Comparison of ENCODE assay signal across 9 cellular contexts in genomic region chr4:87073187-87073569, GRCh38.
DNase-seq lines count a peak whose midpoint lies in the region; ATAC-seq and TF ChIP-seq lines count a peak whose summit lies in the region.
"Had no signal": no experiment of that assay in that cellular context is flagged by ENCODE, and none has a peak within 500 bp of the region (broad histone marks: within the 10 kb centered on the region; RNA-seq: fewer than 3 reads in every experiment).

No MANE protein-coding gene starts in this region.

- ATAC-seq in GM21825 (IDR thresholded peaks at IDR 0.05; ENCODE audit: unreplicated experiment) (peak; percentile 39), foreskin keratinocyte (no peak)
- ATAC-seq: A549 had no signal

- H3K4me3 ChIP-seq in vagina, result peak overlapping the region in 1 of 2 donors; percentile 4
- H3K4me3 ChIP-seq: A549 had no signal

- H3K9me3 ChIP-seq in vagina, result no peaks in the 10 kb centered on the region
- H3K9me3 ChIP-seq: A549 had no signal

- intact Hi-C loops in vagina (cut with DNase I), result no loop called here

- H3K27ac ChIP-seq in foreskin keratinocyte (peak overlapping the region; percentile 6), vagina (peak overlapping the region; percentile 43)
- H3K27ac ChIP-seq: A549 had no signal

- H3K36me3 ChIP-seq in vagina, result no peaks in the 10 kb centered on the region

- no peak for TF ChIP-seq POLR2A in vagina (IDR thresholded peaks at IDR 0.05)

- DNase-seq in DMS53 (lab: John Stamatoyannopoulos, UW) (peak; percentile 63), DMS53 treated with DMSO at 0.1 percent for 48 hours (lab: John Stamatoyannopoulos, UW; ENCODE audit: unreplicated experiment) (no peak), NCI-H1092 (lab: John Stamatoyannopoulos, UW) (peak; percentile 20), foreskin keratinocyte (no peak), vagina (ENCODE audit: extremely low spot score in 2 of 2) (no peak)
- no peak for DNase-seq in activated CD8-positive, alpha-beta memory T cell treated with anti-CD3 and anti-CD28 coated beads, Interleukin-2, amount 50 U/mL, for 4 hours
- no peak for DNase-seq in stimulated activated naive CD4-positive, alpha-beta T cell treated with Interleukin-2 at 50 U/mL for 16 hours (lab: John Stamatoyannopoulos, UW)

- TF ChIP-seq CTCF in foreskin keratinocyte (conservative IDR thresholded peaks at IDR 0.05) (no peak), vagina (IDR thresholded peaks at IDR 0.05) (no peak)

- H3K27me3 ChIP-seq in foreskin keratinocyte, result no peaks in the 10 kb centered on the region
- no peaks in the 10 kb centered on the region for H3K27me3 ChIP-seq in vagina

- H3K4me1 ChIP-seq in foreskin keratinocyte (peaks cover 28% of the 10 kb centered on the region), vagina (peaks cover 90% of the 10 kb centered on the region)

Comparison
In these comparisons a context has a peak if more than half of its experiments do, and no peak if none do; other contexts are left out.
1. DNase-seq: peak in DMS53 (single experiment) and NCI-H1092 (single experiment); none in DMS53 treated with DMSO at 0.1 percent for 48 hours (single experiment), foreskin keratinocyte (0 of 2), vagina (0 of 2), activated CD8-positive, alpha-beta memory T cell treated with anti-CD3 and anti-CD28 coated beads, Interleukin-2, amount 50 U/mL, for 4 hours (single experiment) and stimulated activated naive CD4-positive, alpha-beta T cell treated with Interleukin-2 at 50 U/mL for 16 hours (single experiment).